20 cellular contexts compared by ENCODE assay signal in the genomic region with DNA sequence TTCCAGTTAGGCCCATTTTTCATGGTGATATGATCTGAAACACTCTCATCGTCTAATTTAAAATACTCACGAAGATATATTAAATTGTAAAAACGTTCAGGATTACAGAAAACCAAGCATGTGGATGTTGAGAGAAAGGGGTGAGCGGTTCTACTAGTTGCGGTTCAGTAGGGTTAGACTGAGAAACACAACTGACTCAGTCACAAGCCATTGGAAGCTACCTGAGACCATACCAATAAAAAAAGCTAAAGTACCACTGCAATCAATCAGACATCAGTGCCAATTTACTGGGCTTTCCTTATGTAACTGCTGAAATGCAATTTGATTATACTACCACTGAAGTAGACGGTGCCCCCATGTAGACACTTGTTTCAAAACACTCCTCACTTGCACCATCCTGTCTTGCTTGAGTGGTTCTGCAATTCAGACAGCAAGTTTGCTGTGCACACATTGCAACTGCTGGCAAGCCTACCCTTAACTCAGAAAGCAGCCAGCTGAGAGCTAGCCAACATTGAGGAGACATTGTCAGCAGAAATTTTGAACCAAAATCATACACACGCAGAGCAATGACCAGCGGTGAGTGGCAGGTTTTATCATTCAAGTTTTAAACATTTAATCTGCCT.
DNase-seq lines count a peak whose midpoint lies in the region; FAIRE-seq and TF ChIP-seq lines count a peak whose summit lies in the region.
"Had no signal": no experiment of that assay in that cellular context is flagged by ENCODE, and none has a peak within 500 bp of the region (broad histone marks: within the 10 kb centered on the region; RNA-seq: fewer than 3 reads in every experiment).

No MANE protein-coding gene starts in this region.

- no peak overlapping the region for H2AK5ac ChIP-seq in mesenchymal stem cell (ENCODE audit: low read length, severe bottlenecking)

- no peaks in the 10 kb centered on the region for H4K20me1 ChIP-seq in mammary epithelial cell (ENCODE audit: insufficient read depth, low read length)

- no peaks in the 10 kb centered on the region for H3K4me1 ChIP-seq in mammary epithelial cell (ENCODE audit: insufficient read depth, low read length)
- peaks cover 4% of the 10 kb centered on the region for H3K4me1 ChIP-seq in stomach smooth muscle (ENCODE audit: control insufficient read depth, insufficient read depth, low read length)
- H3K4me1 ChIP-seq in vagina, result no peaks in the 10 kb centered on the region
- no peaks in the 10 kb centered on the region for H3K4me1 ChIP-seq in mesenchymal stem cell (ENCODE audit: control insufficient read depth, insufficient read depth, low read depth, low read length)

- intact Hi-C loops in mammary epithelial cell (cut with micrococcal nuclease) (loop anchor here (10.0 kb wide), 1 partner anchor 368 kb away; no protein-coding TSS in a partner anchor), vagina (cut with DNase I) (no loop called here)

- TF ChIP-seq POLR2A in GM12892 (IDR thresholded peaks at IDR 0.05; ENCODE audit: low read depth, low read length) (no peak), vagina (IDR thresholded peaks at IDR 0.05) (no peak)

- TF ChIP-seq CTCF in mammary epithelial cell (conservative IDR thresholded peaks at IDR 0.05 in 1 of 2, IDR thresholded peaks at IDR 0.05 in 1 of 2; ENCODE audit: extremely low read depth in 1 of 2, insufficient read depth in 1 of 2, low read depth in 1 of 2, low read length in 2 of 2), result no peak
- no peak for TF ChIP-seq CTCF in fibroblast of pulmonary artery (IDR thresholded peaks at IDR 0.05; ENCODE audit: low read length, missing control alignments)
- TF ChIP-seq CTCF in vagina (IDR thresholded peaks at IDR 0.05), result no peak

- no peak overlapping the region for H2BK120ac ChIP-seq in mesenchymal stem cell (ENCODE audit: low read depth, low read length)

- H3K79me1 ChIP-seq in mesenchymal stem cell (replicated peaks; ENCODE audit: low read length, poor library complexity, severe bottlenecking), result no peaks in the 10 kb centered on the region

- no peak overlapping the region for H3K14ac ChIP-seq in mesenchymal stem cell (ENCODE audit: low read length in 2 of 2)

- H3K18ac ChIP-seq in mesenchymal stem cell (ENCODE audit: low read depth in 1 of 2, low read length in 2 of 2), result no peak overlapping the region

- BruUV-seq in mammary epithelial cell (replicated peaks; lab: Mats Ljungman, UMichigan), result no TSS peak

- no peak for FAIRE-seq in GM12892 (lab: Jason Lieb, UNC)
- FAIRE-seq: astrocyte had no signal

- no peak overlapping the region for H4K8ac ChIP-seq in mesenchymal stem cell (ENCODE audit: low read length)

- dilution Hi-C loops in mammary epithelial cell (cut with HindIII; ENCODE audit: low sequenced_read_pairs), result no loop called here

- H3K36me3 ChIP-seq in mammary epithelial cell (ENCODE audit: insufficient read depth, low read length), result no peaks in the 10 kb centered on the region
- H3K36me3 ChIP-seq in stomach smooth muscle (ENCODE audit: control insufficient read depth in 2 of 2, insufficient read depth in 2 of 2, low read length in 2 of 2), result no peaks in the 10 kb centered on the region
- H3K36me3 ChIP-seq in vagina, result no peaks in the 10 kb centered on the region
- no peaks in the 10 kb centered on the region for H3K36me3 ChIP-seq in mesenchymal stem cell (ENCODE audit: control insufficient read depth in 1 of 2, insufficient read depth in 2 of 2, low read depth in 1 of 2, low read length in 2 of 2)
- H3K36me3 ChIP-seq: ovary had no signal

- H3K27ac ChIP-seq in mammary epithelial cell (ENCODE audit: insufficient read depth, low read depth, low read length) (no peak overlapping the region), stomach smooth muscle (ENCODE audit: low read length) (peak overlapping the region; percentile 12), vagina (no peak overlapping the region), mesenchymal stem cell (ENCODE audit: low read length, poor library complexity, severe bottlenecking) (no peak overlapping the region)
- H3K27ac ChIP-seq: epithelial cell of prostate, ovary had no signal

- no peak overlapping the region for H2BK5ac ChIP-seq in mesenchymal stem cell (ENCODE audit: low read depth, low read length, poor library complexity, severe bottlenecking)

- H3K79me2 ChIP-seq in mammary epithelial cell (ENCODE audit: insufficient read depth, low read length), result no peaks in the 10 kb centered on the region

- in situ Hi-C loops in T47D (cut with HindIII; ENCODE audit: low pct_unique_long_range_greater_than_20kb, low sequenced_read_pairs), result no loop called here
- in situ Hi-C loops in mammary epithelial cell (cut with MboI; ENCODE audit: low sequenced_read_pairs in 2 of 2), result loop anchor here (25.0 kb wide), 4 partner anchors 465 to 740 kb away; partner anchors contain the start of gene RAP2B (in 1 of the 2)

- CTCF ChIA-PET in mammary epithelial cell (lab: Charles Lee; ENCODE audit: low non-redundant PET), result no interaction called here

- H3K27me3 ChIP-seq in mammary epithelial cell (ENCODE audit: insufficient read depth, low read length) (no peaks in the 10 kb centered on the region), stomach smooth muscle (ENCODE audit: control insufficient read depth in 1 of 2, insufficient read depth in 2 of 2, low read length in 2 of 2) (no peaks in the 10 kb centered on the region), vagina (no peaks in the 10 kb centered on the region), mesenchymal stem cell (ENCODE audit: control insufficient read depth in 1 of 2, insufficient read depth in 1 of 2, low read length in 2 of 2) (no peaks in the 10 kb centered on the region)
- H3K27me3 ChIP-seq: ovary had no signal

- no peak overlapping the region for H4K91ac ChIP-seq in mesenchymal stem cell (ENCODE audit: low read length)

- H3K9ac ChIP-seq in mammary epithelial cell (ENCODE audit: insufficient read depth, low read length) (no peak overlapping the region), stomach smooth muscle (ENCODE audit: low read length in 2 of 2) (no peak overlapping the region), mesenchymal stem cell (ENCODE audit: low read length) (no peak overlapping the region)

- H2BK15ac ChIP-seq in mesenchymal stem cell (ENCODE audit: low read depth, poor library complexity, severe bottlenecking), result no peak overlapping the region

- no peak overlapping the region for H2BK12ac ChIP-seq in mesenchymal stem cell (ENCODE audit: low read length in 2 of 2)

- peak overlapping the region in 1 of 2 experiments; percentile 41 for H3K23ac ChIP-seq in mesenchymal stem cell (ENCODE audit: low read length in 2 of 2)

- no peak overlapping the region for H2AFZ ChIP-seq in mammary epithelial cell (ENCODE audit: low read depth, low read length)
- H2AFZ ChIP-seq in mesenchymal stem cell (ENCODE audit: low read depth, low read length), result no peak overlapping the region

- DNase-seq in T47D (ENCODE audit: low read depth in 1 of 2, low spot score in 1 of 2), result peak; percentile 9 to 63
- no peak for DNase-seq in mammary epithelial cell
- DNase-seq in NCI-H69 (lab: John Stamatoyannopoulos, UW), result peak; percentile 84
- DNase-seq in fibroblast of pulmonary artery (ENCODE audit: low read depth), result peak; percentile 33
- DNase-seq in GM12892 (ENCODE audit: insufficient read length), result no peak
- DNase-seq in vagina (ENCODE audit: extremely low spot score in 2 of 2), result no peak
- DNase-seq in mesenchymal stem cell, result no peak
- DNase-seq: activated CD8-positive, alpha-beta memory T cell treated with anti-CD3 and anti-CD28 coated beads, Interleukin-2, amount 50 U/mL, for 4 hours; activated naive CD4-positive, alpha-beta T cell treated with Interleukin-2 at 50 U/mL for 16 hours; Calu3; cortex of kidney; HCEC 1CT; NCI-H2227 treated with DMSO at 0.1 percent for 48 hours; OCI-M1; ovary; stimulated activated naive B cell treated with anti-CD40 and anti-IgM and Interleukin-4, amounts not matched to agents 10 μg/mL and 1 μg/mL and 100 μg/mL, for 72 hours had no signal

- whole genome bisulfite sequencing in mammary epithelial cell (ENCODE audit: low coverage, missing lambda C conversion rate), result 60% methylated on average over 8 of the region's 8 CpGs
- WGBS in mesenchymal stem cell, result 94% methylated on average over 5 of the region's 8 CpGs

- no peaks in the 10 kb centered on the region for H3K9me3 ChIP-seq in mammary epithelial cell (replicated peaks; ENCODE audit: insufficient read depth, low read length)
- no peaks in the 10 kb centered on the region for H3K9me3 ChIP-seq in stomach smooth muscle (ENCODE audit: control insufficient read depth in 2 of 2, low read length in 2 of 2)
- no peaks in the 10 kb centered on the region for H3K9me3 ChIP-seq in vagina
- no peaks in the 10 kb centered on the region for H3K9me3 ChIP-seq in mesenchymal stem cell (ENCODE audit: control insufficient read depth, low read length)
- H3K9me3 ChIP-seq: ovary had no signal

- H3K4ac ChIP-seq in mesenchymal stem cell (ENCODE audit: low read depth in 1 of 2, low read length in 2 of 2), result no peak overlapping the region

- H3K4me3 ChIP-seq in mammary epithelial cell (replicated peaks in 1 of 3; ENCODE audit: insufficient read depth in 1 of 3, low read depth in 2 of 3, low read length in 3 of 3) (no peak overlapping the region), fibroblast of pulmonary artery (replicated peaks; ENCODE audit: low read depth, low read length) (no peak overlapping the region), stomach smooth muscle (ENCODE audit: low read length in 2 of 2) (no peak overlapping the region), vagina (no peak overlapping the region), mesenchymal stem cell (ENCODE audit: insufficient read depth in 1 of 2, low read depth in 1 of 2, low read length in 2 of 2) (no peak overlapping the region)
- H3K4me3 ChIP-seq: ovary, smooth muscle cell had no signal

- no peak overlapping the region for H3K4me2 ChIP-seq in mammary epithelial cell (ENCODE audit: insufficient read depth, low read depth, low read length)
- H3K4me2 ChIP-seq in mesenchymal stem cell (ENCODE audit: low read length, poor library complexity, severe bottlenecking), result no peak overlapping the region
- H3K4me2 ChIP-seq: smooth muscle cell had no signal

Comparison
In these comparisons a context has a peak if more than half of its experiments do, and no peak if none do; other contexts are left out.
1. DNase-seq: peak in T47D (2 of 2), NCI-H69 (single experiment) and fibroblast of pulmonary artery (single experiment); none in mammary epithelial cell (single experiment), GM12892 (single experiment), vagina (0 of 2) and mesenchymal stem cell (single experiment).